22 cellular contexts compared by ENCODE assay signal in the genomic region with DNA sequence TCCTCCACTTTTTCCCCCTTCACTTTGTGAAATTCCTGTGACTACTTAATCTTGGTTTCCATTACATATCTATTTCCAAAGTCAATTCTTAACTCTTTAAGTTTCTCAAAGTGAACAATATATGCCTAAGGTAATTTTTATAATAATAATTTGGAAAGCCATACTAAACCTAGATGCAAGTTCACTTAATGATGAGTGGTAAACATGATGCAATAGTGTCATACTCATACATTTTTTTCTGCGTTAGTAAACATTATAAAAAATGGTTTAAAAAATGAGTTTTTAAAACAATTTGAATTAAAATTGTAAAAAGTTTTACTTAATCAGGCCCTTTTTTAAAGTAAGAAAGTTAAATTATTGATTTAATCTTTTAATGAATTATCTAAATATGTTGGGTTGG.
DNase-seq lines count a peak whose midpoint lies in the region; ATAC-seq, FAIRE-seq and TF ChIP-seq lines count a peak whose summit lies in the region.
"Had no signal": no experiment of that assay in that cellular context is flagged by ENCODE, and none has a peak within 500 bp of the region (broad histone marks: within the 10 kb centered on the region; RNA-seq: fewer than 3 reads in every experiment).

No MANE protein-coding gene starts in this region.

- no peaks in the 10 kb centered on the region for H3K79me1 ChIP-seq in IMR-90 (ENCODE audit: low read depth in 1 of 2, low read length in 2 of 2)

- no peak for TF ChIP-seq EP300 in HepG2 (IDR thresholded peaks at IDR 0.05; ENCODE audit: low read depth in 2 of 2, low read length in 2 of 2)
- TF ChIP-seq EP300 in HepG2 (CRISPR knock-in tag; IDR thresholded peaks at IDR 0.05; ENCODE audit: borderline replicate concordance), result no peak

- no peak overlapping the region for H2AK9ac ChIP-seq in IMR-90 (replicated peaks; ENCODE audit: low read depth, low read length, poor library complexity)

- DNase-seq in HepG2 (ENCODE audit: low spot score) (no peak), right lobe of liver (no peak), IMR-90 (no peak), frontal cortex (ENCODE audit: low spot score in 2 of 2) (no peak), gastrocnemius medialis (no peak), left ventricle myocardium inferior (no peak)
- DNase-seq: AML-193; Caco-2; Calu3; CD4-positive, alpha-beta T cell; CD8-positive, alpha-beta T cell; DMS79 treated with DMSO at 0.1 percent for 48 hours; GF-D8 had no signal

- dilution Hi-C loops in IMR-90 (cut with HindIII; ENCODE audit: low sequenced_read_pairs, unreplicated experiment), result no loop called here

- ATAC-seq in HepG2 (no peak), right lobe of liver (no peak), IMR-90 (ENCODE audit: low read depth) (no peak), gastrocnemius medialis (no peak), HG03354 (IDR thresholded peaks at IDR 0.05; ENCODE audit: poor library complexity, severe bottlenecking, unreplicated experiment) (no peak)
- ATAC-seq: A549; CD8-positive, alpha-beta T cell had no signal

- POLR2A ChIA-PET in HepG2 (lab: Yijun Ruan, JAX), result no interaction called here
- POLR2A ChIA-PET in IMR-90 (lab: Charles Lee; ENCODE audit: unreplicated experiment), result no interaction called here

- H4K8ac ChIP-seq in IMR-90 (ENCODE audit: low read depth in 2 of 2, low read length in 2 of 2), result no peak overlapping the region

- no peak for FAIRE-seq in HepG2 (lab: Jason Lieb, UNC)
- peak; percentile 23 for FAIRE-seq in frontal cortex (lab: Jason Lieb, UNC)
- FAIRE-seq: D721Med, G401.6, GM12891, GM19239 had no signal

- WGBS in HepG2 (ENCODE audit: low lambda C conversion rate), result 0% methylated on average over 1 of the region's 1 CpG
- 42% methylated on average over 1 of the region's 1 CpG for WGBS in right lobe of liver (ENCODE audit: insufficient coverage, low coverage, low lambda C conversion rate, missing lambda C conversion rate)
- no CpG with 5 or more reads among the region's 1 CpG for WGBS in IMR-90 (ENCODE audit: extremely low coverage in 2 of 2, insufficient read length in 1 of 2), 2 experiments

- TF ChIP-seq POLR2A in HepG2 (IDR thresholded peaks at IDR 0.05; ENCODE audit: insufficient read depth in 1 of 2, low read depth in 2 of 2, low read length in 2 of 2) (no peak), right lobe of liver (IDR thresholded peaks at IDR 0.05) (no peak), IMR-90 (IDR thresholded peaks at IDR 0.05; ENCODE audit: low read depth, low read length) (no peak), gastrocnemius medialis (IDR thresholded peaks at IDR 0.05) (no peak)

- intact Hi-C loops in HepG2 (cut with micrococcal nuclease; ENCODE audit: unreplicated experiment) (no loop called here), right lobe of liver (cut with DNase I) (no loop called here), IMR-90 (cut with micrococcal nuclease) (no loop called here), gastrocnemius medialis (cut with DNase I; ENCODE audit: low total_unique reads) (no loop called here), left ventricle myocardium inferior (cut with micrococcal nuclease) (no loop called here)

- TF ChIP-seq RAD21 in HepG2 (CRISPR knock-in tag; IDR thresholded peaks at IDR 0.05), result no peak
- no peak for TF ChIP-seq RAD21 in IMR-90 (IDR thresholded peaks at IDR 0.05; ENCODE audit: low read length)

- H3K9me3 ChIP-seq in HepG2 (ENCODE audit: low read length) (no peaks in the 10 kb centered on the region), right lobe of liver (no peaks in the 10 kb centered on the region), IMR-90 (ENCODE audit: control insufficient read depth, insufficient read depth, low read length) (no peaks in the 10 kb centered on the region), gastrocnemius medialis (no peaks in the 10 kb centered on the region), left ventricle myocardium inferior (replicated peaks) (no peaks in the 10 kb centered on the region)
- H3K9me3 ChIP-seq: BLaER1 treated with 17β-estradiol and CSF1 and Interleukin-3, amounts not matched to agents 10 nM and 100 nM; Caco-2 had no signal

- H3K4me1 ChIP-seq in HepG2 (ENCODE audit: insufficient read depth, low read length) (no peaks in the 10 kb centered on the region), right lobe of liver (no peaks in the 10 kb centered on the region), IMR-90 (ENCODE audit: control insufficient read depth, insufficient read depth, low read length) (no peaks in the 10 kb centered on the region), gastrocnemius medialis (no peaks in the 10 kb centered on the region), left ventricle myocardium inferior (no peaks in the 10 kb centered on the region)
- H3K4me1 ChIP-seq: A549; BLaER1 treated with 17β-estradiol and CSF1 and Interleukin-3, amounts not matched to agents 10 nM and 100 nM; Caco-2 had no signal

- no peak overlapping the region for H4K5ac ChIP-seq in IMR-90 (ENCODE audit: low read depth, low read length)

- no peak overlapping the region for H3K14ac ChIP-seq in IMR-90 (replicated peaks; ENCODE audit: low read depth, low read length)

- no peak overlapping the region for H3K4me3 ChIP-seq in HepG2 (replicated peaks in 1 of 3; ENCODE audit: insufficient read depth in 1 of 3, low read depth in 2 of 3, low read length in 3 of 3)
- no peak overlapping the region for H3K4me3 ChIP-seq in right lobe of liver
- H3K4me3 ChIP-seq in IMR-90 (ENCODE audit: insufficient read depth, low read depth, low read length), result no peak overlapping the region
- H3K4me3 ChIP-seq in gastrocnemius medialis, result no peak overlapping the region
- H3K4me3 ChIP-seq in left ventricle myocardium inferior, result no peak overlapping the region
- H3K4me3 ChIP-seq: A549; BLaER1 treated with 17β-estradiol and CSF1 and Interleukin-3, amounts not matched to agents 10 nM and 100 nM had no signal

- no peak overlapping the region for H2BK120ac ChIP-seq in IMR-90 (ENCODE audit: low read depth, low read length)

- no peaks in the 10 kb centered on the region for H3K79me2 ChIP-seq in HepG2 (ENCODE audit: insufficient read depth, low read length)

- no peak overlapping the region for H3K4me2 ChIP-seq in HepG2 (ENCODE audit: low read depth, low read length)
- H3K4me2 ChIP-seq in IMR-90 (ENCODE audit: low read depth, low read length), result no peak overlapping the region
- H3K4me2 ChIP-seq: A549; BLaER1 treated with 17β-estradiol and CSF1 and Interleukin-3, amounts not matched to agents 10 nM and 100 nM had no signal

- no peaks in the 10 kb centered on the region for H3K9me1 ChIP-seq in IMR-90 (ENCODE audit: insufficient read depth, low read length)

- no peak overlapping the region for H2AK5ac ChIP-seq in IMR-90 (ENCODE audit: low read depth, low read length)

- H3K56ac ChIP-seq in IMR-90 (ENCODE audit: extremely low read depth, insufficient read depth, low read length), result no peak overlapping the region

- in situ Hi-C loops in HepG2 (cut with HindIII; ENCODE audit: extremely low pct_ligation_motif_present, low pct_unique_long_range_greater_than_20kb), result no loop called here
- in situ Hi-C loops in IMR-90 (cut with MboI; ENCODE audit: low sequenced_read_pairs), result no loop called here
- in situ Hi-C loops in gastrocnemius medialis (cut with MboI; ENCODE audit: low sequenced_read_pairs in 4 of 4), result no loop called here

- no peak overlapping the region for H4K91ac ChIP-seq in IMR-90 (ENCODE audit: insufficient read depth, low read depth, low read length)

- H3K27me3 ChIP-seq in HepG2 (ENCODE audit: control insufficient read depth in 1 of 2, insufficient read depth in 2 of 2, low read length in 2 of 2) (no peaks in the 10 kb centered on the region), right lobe of liver (no peaks in the 10 kb centered on the region), IMR-90 (ENCODE audit: control insufficient read depth, insufficient read depth, low read length) (no peaks in the 10 kb centered on the region), gastrocnemius medialis (no peaks in the 10 kb centered on the region), left ventricle myocardium inferior (ENCODE audit: low read depth) (no peaks in the 10 kb centered on the region)
- H3K27me3 ChIP-seq: BLaER1 treated with 17β-estradiol and CSF1 and Interleukin-3, amounts not matched to agents 10 nM and 100 nM had no signal

- H2BK5ac ChIP-seq in IMR-90 (ENCODE audit: low read depth, low read length, poor library complexity, severe bottlenecking), result no peak overlapping the region

- no peak overlapping the region for H3K23ac ChIP-seq in IMR-90 (ENCODE audit: low read depth, low read length)

- no peak overlapping the region for H3K4ac ChIP-seq in IMR-90 (ENCODE audit: low read depth, low read length)

- BruUV-seq in HepG2 (replicated peaks; lab: Mats Ljungman, UMichigan), result no TSS peak
- BruUV-seq in IMR-90 (replicated peaks; lab: Mats Ljungman, UMichigan), result no TSS peak

- no peak overlapping the region for H3K18ac ChIP-seq in IMR-90 (ENCODE audit: low read depth, low read length)

- H3K36me3 ChIP-seq in HepG2 (replicated peaks in 1 of 2; ENCODE audit: control insufficient read depth in 1 of 2, insufficient read depth in 2 of 2, low read length in 2 of 2) (no peaks in the 10 kb centered on the region), right lobe of liver (no peaks in the 10 kb centered on the region), IMR-90 (ENCODE audit: control insufficient read depth, insufficient read depth, low read length) (no peaks in the 10 kb centered on the region), gastrocnemius medialis (no peaks in the 10 kb centered on the region), left ventricle myocardium inferior (no peaks in the 10 kb centered on the region)
- H3K36me3 ChIP-seq: BLaER1 treated with 17β-estradiol and CSF1 and Interleukin-3, amounts not matched to agents 10 nM and 100 nM had no signal

- no peak overlapping the region for H3K9ac ChIP-seq in HepG2 (ENCODE audit: insufficient read depth, low read depth, low read length)
- H3K9ac ChIP-seq in IMR-90 (ENCODE audit: low read depth, low read length), result no peak overlapping the region
- H3K9ac ChIP-seq: BLaER1 treated with 17β-estradiol and CSF1 and Interleukin-3, amounts not matched to agents 10 nM and 100 nM had no signal

- H4K20me1 ChIP-seq in HepG2 (ENCODE audit: insufficient read depth, low read length) (no peaks in the 10 kb centered on the region), IMR-90 (ENCODE audit: insufficient read depth, low read length) (no peaks in the 10 kb centered on the region)
- H4K20me1 ChIP-seq: BLaER1 treated with 17β-estradiol and CSF1 and Interleukin-3, amounts not matched to agents 10 nM and 100 nM had no signal

- CTCF ChIA-PET in HepG2 (lab: Yijun Ruan, JAX; ENCODE audit: low intra/inter-chr PET ratio, low total read pairs), result no interaction called here
- CTCF ChIA-PET in IMR-90 (lab: Yijun Ruan, JAX), result no interaction called here

- no peak overlapping the region for H2BK15ac ChIP-seq in IMR-90 (ENCODE audit: low read depth, low read length)

- H3K27ac ChIP-seq in HepG2 (ENCODE audit: extremely low read length, insufficient read depth, low read length) (no peak overlapping the region), right lobe of liver (no peak overlapping the region), IMR-90 (ENCODE audit: insufficient read depth, low read length) (no peak overlapping the region), gastrocnemius medialis (no peak overlapping the region), left ventricle myocardium inferior (replicated peaks) (no peak overlapping the region)
- H3K27ac ChIP-seq: 22Rv1; A549; BLaER1 treated with 17β-estradiol and CSF1 and Interleukin-3, amounts not matched to agents 10 nM and 100 nM; C4-2B had no signal

- no peak overlapping the region for H2AFZ ChIP-seq in HepG2 (ENCODE audit: low read length)
- H2AFZ ChIP-seq in IMR-90 (replicated peaks; ENCODE audit: low read length, poor library complexity), result no peak overlapping the region

- H2BK20ac ChIP-seq in IMR-90 (ENCODE audit: low read depth, low read length), result no peak overlapping the region

- TF ChIP-seq CTCF in HepG2 (CRISPR knock-in tag; IDR thresholded peaks at IDR 0.05) (no peak), right lobe of liver (IDR thresholded peaks at IDR 0.05) (no peak), IMR-90 (conservative IDR thresholded peaks at IDR 0.05; ENCODE audit: low read depth, low read length) (no peak), gastrocnemius medialis (IDR thresholded peaks at IDR 0.05 in 4 of 5, conservative IDR thresholded peaks at IDR 0.05 in 1 of 5) (no peak), left ventricle myocardium inferior (IDR thresholded peaks at IDR 0.05; ENCODE audit: borderline replicate concordance) (no peak)
